ENCODE assay signal across 8 cellular contexts in genomic region chrX:57918750-57919436, GRCh38. TPM values are rescaled to one million over a fixed set of nuclear protein-coding genes. Genes with fewer than 3 reads are reported as not detected.
A peak's percentile ranks its signal among the peaks of the same experiment; 100 is the strongest.
DNase-seq lines count a peak whose midpoint lies in the region; ATAC-seq and TF ChIP-seq lines count a peak whose summit lies in the region.

No MANE protein-coding gene starts in this region.

- no peak overlapping the region for H3K27ac ChIP-seq in effector memory CD4-positive, alpha-beta T cell (ENCODE audit: insufficient read depth, low read length, poor library complexity, severe bottlenecking)

- H3K4me3 ChIP-seq in effector memory CD4-positive, alpha-beta T cell (ENCODE audit: insufficient read depth, low read depth, low read length, poor library complexity, severe bottlenecking) = no peak overlapping the region

- no peaks in the 10 kb centered on the region for H3K27me3 ChIP-seq in effector memory CD4-positive, alpha-beta T cell (replicated peaks; ENCODE audit: control insufficient read depth, insufficient read depth, low read length, poor library complexity, severe bottlenecking)

- TF ChIP-seq CTCF in LNCAP (IDR thresholded peaks at IDR 0.05) = peak; percentile 41

- intact Hi-C loops in left colon (cut with DNase I, micrococcal nuclease) = loop anchor here in 1 of 2 donors (10.0 kb wide), 1 partner anchor 324 kb away; the partner anchor contains the start of gene ZXDB

- peak; percentile 7 for DNase-seq in stimulated activated CD4-positive, alpha-beta T cell treated with anti-CD3 and anti-CD28 coated beads, Interleukin-15, amount 100 ng/mL, for 24 hours
- DNase-seq in stimulated activated CD4-positive, alpha-beta T cell treated with anti-CD3 and anti-CD28 coated beads, Interleukin-4, amount 100 ng/mL, for 24 hours = no peak
- peak; percentile 16 for DNase-seq in activated CD4-positive, alpha-beta T cell treated with anti-CD3 and anti-CD28 coated beads, Interleukin-2, amount 50 U/mL, for 1 hour
- DNase-seq in left colon (peak in 1 of 2 donors; percentile 40), NCI-H446 treated with DMSO at 0.1 percent for 48 hours (lab: John Stamatoyannopoulos, UW) (no peak)
- no peak for DNase-seq in effector memory CD4-positive, alpha-beta T cell

- no peaks in the 10 kb centered on the region for H3K36me3 ChIP-seq in effector memory CD4-positive, alpha-beta T cell (ENCODE audit: control insufficient read depth, insufficient read depth, low read length)

- ATAC-seq in left colon (peak; percentile 75), GM21526 (IDR thresholded peaks at IDR 0.05; ENCODE audit: low FRiP score, unreplicated experiment) (no peak)

- H3K4me1 ChIP-seq in effector memory CD4-positive, alpha-beta T cell (ENCODE audit: control insufficient read depth, insufficient read depth, low read length, poor library complexity, severe bottlenecking) = no peaks in the 10 kb centered on the region

- H3K9me3 ChIP-seq in effector memory CD4-positive, alpha-beta T cell (ENCODE audit: control insufficient read depth, low read length) = no peaks in the 10 kb centered on the region

RNA-seq across cellular contexts. Expression of gene ZXDA, which starts 8.6 kb away (rescaled TPM):
- total RNA-seq in left colon = 1 to 10 TPM; 3.8 to 4.4 TPM

Comparison
In these comparisons a context has a peak if more than half of its experiments do, and no peak if none do; other contexts are left out.
1. DNase-seq: peak in stimulated activated CD4-positive, alpha-beta T cell treated with anti-CD3 and anti-CD28 coated beads, Interleukin-15, amount 100 ng/mL, for 24 hours (single experiment) and activated CD4-positive, alpha-beta T cell treated with anti-CD3 and anti-CD28 coated beads, Interleukin-2, amount 50 U/mL, for 1 hour (single experiment); none in stimulated activated CD4-positive, alpha-beta T cell treated with anti-CD3 and anti-CD28 coated beads, Interleukin-4, amount 100 ng/mL, for 24 hours (single experiment), effector memory CD4-positive, alpha-beta T cell (0 of 3) and NCI-H446 treated with DMSO at 0.1 percent for 48 hours (single experiment).